15 cellular contexts compared by ENCODE assay signal in genomic region chr12:21651821-21652220, GRCh38. TPM values are rescaled to one million over a fixed set of nuclear protein-coding genes. Genes with fewer than 3 reads are reported as not detected.
"Had no signal": no experiment of that assay in that cellular context is flagged by ENCODE, and none has a peak within 500 bp of the region (broad histone marks: within the 10 kb centered on the region; RNA-seq: fewer than 3 reads in every experiment).

No MANE protein-coding gene starts in this region.

- DNase-seq: activated CD4-positive, alpha-beta T cell treated with anti-CD3 and anti-CD28 coated beads, Interleukin-2, amount 50 U/mL, for 48 hours; cerebellar nuclear complex; dermis blood vessel endothelial cell; head of caudate nucleus; kidney glomerular epithelial cell; mesendoderm; occipital lobe; stimulated activated CD4-positive, alpha-beta T cell treated with anti-CD3 and anti-CD28 coated beads, Interleukin-4, amount 100 ng/mL, for 1 hour; stimulated activated naive CD4-positive, alpha-beta T cell treated with Interleukin-2 at 50 U/mL for 16 hours had no signal

- H3K4me3 Mint-ChIP-seq: nephron, type B pancreatic cell had no signal

- H3K27me3 Mint-ChIP-seq: type B pancreatic cell had no signal

- H3K27ac Mint-ChIP-seq: type B pancreatic cell had no signal

- H3K9me3 Mint-ChIP-seq: brain, nephron, type B pancreatic cell had no signal

RNA-seq across cellular contexts. Expression of gene GYS2, which starts 47.2 kb away (rescaled TPM):
- total RNA-seq: dermis blood vessel endothelial cell, frontal cortex, occipital lobe, posterior vena cava, temporal lobe had no signal
